Comparison of ENCODE assay signal across 10 cellular contexts in the genomic region with DNA sequence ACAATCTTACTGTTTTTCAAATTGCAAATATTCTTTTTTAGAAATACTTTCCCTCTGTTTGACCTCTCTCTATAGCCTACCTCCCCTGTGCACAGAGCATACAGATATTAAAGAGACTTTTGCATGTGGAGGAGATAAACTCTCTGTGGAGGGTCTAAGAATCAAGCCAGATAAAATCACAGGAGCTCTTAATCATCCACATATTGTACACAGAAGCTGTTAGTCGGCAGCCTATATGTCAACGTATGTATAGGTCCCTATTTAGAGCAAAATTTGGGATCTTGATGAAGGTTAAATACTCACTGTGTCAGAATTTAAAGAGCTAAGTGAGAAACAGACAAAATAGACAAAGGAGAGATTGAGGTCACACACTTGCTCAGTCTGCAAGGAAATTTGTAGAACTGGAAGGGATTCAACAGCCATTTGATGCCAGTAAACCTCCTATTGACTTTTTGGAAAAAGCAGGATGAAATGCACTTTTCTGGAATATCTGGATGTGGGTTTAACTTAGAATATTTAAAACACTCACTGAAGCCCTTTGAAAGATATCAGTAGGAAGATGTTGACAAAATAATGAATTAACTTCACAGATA. TPM values are rescaled to one million over a fixed set of nuclear protein-coding genes. Genes with fewer than 3 reads are reported as not detected.
A peak's percentile ranks its signal among the peaks of the same experiment; 100 is the strongest.
DNase-seq lines count a peak whose midpoint lies in the region; ATAC-seq and TF ChIP-seq lines count a peak whose summit lies in the region.
"Had no signal": no experiment of that assay in that cellular context is flagged by ENCODE, and none has a peak within 500 bp of the region (broad histone marks: within the 10 kb centered on the region; RNA-seq: fewer than 3 reads in every experiment).

No MANE protein-coding gene starts in this region.

- no peaks in the 10 kb centered on the region for H3K27me3 ChIP-seq in gastroesophageal sphincter
- no peaks in the 10 kb centered on the region for H3K27me3 ChIP-seq in smooth muscle cell (ENCODE audit: low read depth)
- H3K27me3 ChIP-seq: BE2C had no signal

- ATAC-seq in WTC11 = no peak
- ATAC-seq in gastroesophageal sphincter = no peak
- no peak for ATAC-seq in GM18861 (IDR thresholded peaks at IDR 0.05; ENCODE audit: unreplicated experiment)
- ATAC-seq in HG03521 (IDR thresholded peaks at IDR 0.05; ENCODE audit: unreplicated experiment) = no peak

- H3K4me3 ChIP-seq in gastroesophageal sphincter (no peak overlapping the region), smooth muscle cell (peak overlapping the region; percentile 32), lower leg skin (ENCODE audit: low read depth, poor library complexity, severe bottlenecking) (no peak overlapping the region)

- no peaks in the 10 kb centered on the region for H3K9me3 Mint-ChIP-seq in WTC11
- H3K9me3 Mint-ChIP-seq: T-helper 1 cell treated with Interleukin-12 subunit alpha and Interleukin-12 subunit beta and Interleukin-4 antibody, amounts not matched to agents 30 μg/mL and 1 μg/mL, for 36 hours had no signal

- peaks cover 56% of the 10 kb centered on the region for H3K4me1 Mint-ChIP-seq in WTC11

- TF ChIP-seq EP300 in gastroesophageal sphincter (IDR thresholded peaks at IDR 0.05) = no peak

- H3K9ac ChIP-seq in smooth muscle cell (ENCODE audit: low read depth) = peak overlapping the region; percentile 86

- H3K27ac Mint-ChIP-seq in WTC11 = peak overlapping the region; percentile 5; the same call in 1 of the 2 replicates

- peaks cover 23% of the 10 kb centered on the region for H3F3A ChIP-seq in smooth muscle cell (ENCODE audit: low read depth)

- DNase-seq in NCI-H1417 (lab: John Stamatoyannopoulos, UW) (peak in 2 of 3 experiments; percentile 15 to 60), NCI-H1417 treated with DMSO at 0.1 percent for 48 hours (lab: John Stamatoyannopoulos, UW) (no peak), WTC11 (ENCODE audit: low spot score) (no peak), smooth muscle cell (lab: John Stamatoyannopoulos, UW; ENCODE audit: unreplicated experiment) (no peak), lower leg skin (ENCODE audit: low spot score in 2 of 2) (no peak)
- DNase-seq: BE2C had no signal

- WGBS in gastroesophageal sphincter (ENCODE audit: low coverage in 1 of 2), 2 donors = 0 to 39% methylated on average over 2 of the region's 2 CpGs
- WGBS in smooth muscle cell (ENCODE audit: low lambda C conversion rate) = 15% methylated on average over 2 of the region's 2 CpGs
- 30 to 40% methylated on average over 2 of the region's 2 CpGs for WGBS in lower leg skin, 2 donors

- H4K20me1 ChIP-seq in smooth muscle cell (ENCODE audit: low read depth) = no peaks in the 10 kb centered on the region

- H3K4me1 ChIP-seq in gastroesophageal sphincter (peaks cover 17 to 69% (median 31%) of the 10 kb centered on the region in 3 donors), smooth muscle cell (ENCODE audit: low read depth) (peaks cover 57% of the 10 kb centered on the region)

- no peak for TF ChIP-seq POLR2A in gastroesophageal sphincter (IDR thresholded peaks at IDR 0.05)
- no peak for TF ChIP-seq POLR2A in lower leg skin (IDR thresholded peaks at IDR 0.05)

- POLR2A ChIA-PET in WTC11 (lab: Charles Lee) = no interaction called here

- no peak overlapping the region for H3K4me3 Mint-ChIP-seq in WTC11

- H3K36me3 ChIP-seq in gastroesophageal sphincter = no peaks in the 10 kb centered on the region
- H3K36me3 ChIP-seq in smooth muscle cell (ENCODE audit: low read depth) = no peaks in the 10 kb centered on the region

- H3K4me2 ChIP-seq in smooth muscle cell = peak overlapping the region; percentile 79

- TF ChIP-seq CTCF in WTC11 (IDR thresholded peaks at IDR 0.05) (no peak), gastroesophageal sphincter (IDR thresholded peaks at IDR 0.05) (no peak), smooth muscle cell (IDR thresholded peaks at IDR 0.05; ENCODE audit: borderline replicate concordance, insufficient read depth, poor library complexity, severe bottlenecking) (no peak), lower leg skin (IDR thresholded peaks at IDR 0.05) (no peak)

- H2AFZ ChIP-seq in smooth muscle cell (ENCODE audit: low read depth) = no peak overlapping the region

- no peaks in the 10 kb centered on the region for H3K27me3 Mint-ChIP-seq in WTC11 (ENCODE audit: low read depth)

- H3K27ac ChIP-seq in gastroesophageal sphincter (peak overlapping the region; percentile 95 to 100 (median 100)), smooth muscle cell (ENCODE audit: low read depth) (peak overlapping the region; percentile 100)

- H3K36me3 Mint-ChIP-seq in WTC11 = no peaks in the 10 kb centered on the region

- H3K9me3 ChIP-seq in gastroesophageal sphincter (no peaks in the 10 kb centered on the region), smooth muscle cell (replicated peaks; ENCODE audit: low read depth) (no peaks in the 10 kb centered on the region)
- H3K9me3 ChIP-seq: BE2C had no signal

- CTCF ChIA-PET in WTC11 (lab: Charles Lee) = interaction anchor here (1.2 kb wide), 1 partner anchor 469 kb away, joined by 3 read pairs; no protein-coding TSS in a partner anchor

- no peaks in the 10 kb centered on the region for H3K79me2 ChIP-seq in smooth muscle cell (ENCODE audit: low read depth)

- intact Hi-C loops in lower leg skin (cut with DNase I; ENCODE audit: low total_unique reads) = loop anchor here (5.0 kb wide), 1 partner anchor 108 kb away; no protein-coding TSS in a partner anchor

TF ChIP-seq in WTC11, 78 proteins besides CTCF, POLR2A, EP300 and RAD21:
- no peak for TF ChIP-seq ZNF317 (CRISPR knock-in tag; IDR thresholded peaks at IDR 0.05; ENCODE audit: borderline replicate concordance, low read depth)
- TF ChIP-seq E2F4 (CRISPR knock-in tag; IDR thresholded peaks at IDR 0.05; ENCODE audit: borderline replicate concordance, low read depth) = no peak
- no peak for TF ChIP-seq NFATC4 (CRISPR knock-in tag; IDR thresholded peaks at IDR 0.05)
- TF ChIP-seq MXD4 (CRISPR knock-in tag; IDR thresholded peaks at IDR 0.05; ENCODE audit: borderline replicate concordance) = no peak
- TF ChIP-seq, protein P1, sequence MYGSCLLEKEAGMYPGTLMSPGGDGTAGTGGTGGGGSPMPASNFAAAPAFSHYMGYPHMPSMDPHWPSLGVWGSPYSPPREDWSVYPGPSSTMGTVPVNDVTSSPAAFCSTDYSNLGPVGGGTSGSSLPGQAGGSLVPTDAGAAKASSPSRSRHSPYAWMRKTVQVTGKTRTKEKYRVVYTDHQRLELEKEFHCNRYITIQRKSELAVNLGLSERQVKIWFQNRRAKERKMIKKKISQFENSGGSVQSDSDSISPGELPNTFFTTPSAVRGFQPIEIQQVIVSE (CRISPR knock-in tag; IDR thresholded peaks at IDR 0.05; ENCODE audit: borderline replicate concordance) = no peak
- TF ChIP-seq, protein P2, sequence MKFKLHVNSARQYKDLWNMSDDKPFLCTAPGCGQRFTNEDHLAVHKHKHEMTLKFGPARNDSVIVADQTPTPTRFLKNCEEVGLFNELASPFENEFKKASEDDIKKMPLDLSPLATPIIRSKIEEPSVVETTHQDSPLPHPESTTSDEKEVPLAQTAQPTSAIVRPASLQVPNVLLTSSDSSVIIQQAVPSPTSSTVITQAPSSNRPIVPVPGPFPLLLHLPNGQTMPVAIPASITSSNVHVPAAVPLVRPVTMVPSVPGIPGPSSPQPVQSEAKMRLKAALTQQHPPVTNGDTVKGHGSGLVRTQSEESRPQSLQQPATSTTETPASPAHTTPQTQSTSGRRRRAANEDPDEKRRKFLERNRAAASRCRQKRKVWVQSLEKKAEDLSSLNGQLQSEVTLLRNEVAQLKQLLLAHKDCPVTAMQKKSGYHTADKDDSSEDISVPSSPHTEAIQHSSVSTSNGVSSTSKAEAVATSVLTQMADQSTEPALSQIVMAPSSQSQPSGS (CRISPR knock-in tag; IDR thresholded peaks at IDR 0.05; ENCODE audit: borderline replicate concordance, low read depth) = no peak

RNA-seq across cellular contexts. Expression of gene IRF2BP2, which starts 4.1 kb away (rescaled TPM):
- total RNA-seq in WTC11 (2021) (61.9 to 70.9 TPM (median 62.4 TPM) in 3 replicates), gastroesophageal sphincter (100 to 1,000 TPM in 3 of 4 donors, 10 to 100 TPM in 1; 70.1 to 107 (median 104) TPM), smooth muscle cell (89.5 and 101 TPM in 2 replicates), lower leg skin (100 to 1,000 TPM; 121 to 149 (median 137) TPM)
- polyA plus RNA-seq in smooth muscle cell = 40.3 and 44.5 TPM in 2 replicates

Comparison
In these comparisons a context has a peak if more than half of its experiments do, and no peak if none do; other contexts are left out.
1. DNase-seq: peak in NCI-H1417 (2 of 3); none in NCI-H1417 treated with DMSO at 0.1 percent for 48 hours (single experiment), WTC11 (single experiment), smooth muscle cell (single experiment) and lower leg skin (0 of 2).